In genomic region chr22:39409630-39410029, GRCh38 we compare ENCODE assay signal across 14 cellular contexts. TPM values are rescaled to one million over a fixed set of nuclear protein-coding genes. Genes with fewer than 3 reads are reported as not detected.
DNase-seq lines count a peak whose midpoint lies in the region; ATAC-seq and TF ChIP-seq lines count a peak whose summit lies in the region.
"Had no signal": no experiment of that assay in that cellular context is flagged by ENCODE, and none has a peak within 500 bp of the region (broad histone marks: within the 10 kb centered on the region; RNA-seq: fewer than 3 reads in every experiment).

No MANE protein-coding gene starts in this region.

- H3K36me3 ChIP-seq in spleen = peaks cover 0 to 23% (median 0%) of the 10 kb centered on the region in 6 donors
- H3K36me3 ChIP-seq: HAP-1 had no signal

- no peaks in the 10 kb centered on the region for H3K9me3 Mint-ChIP-seq in CD14-positive monocyte
- H3K9me3 Mint-ChIP-seq: CD8-positive, alpha-beta T cell had no signal

- H3K9me3 ChIP-seq in spleen = no peaks in the 10 kb centered on the region
- H3K9me3 ChIP-seq: HAP-1 had no signal

- no peaks in the 10 kb centered on the region for H3K27me3 Mint-ChIP-seq in CD14-positive monocyte (ENCODE audit: low read depth in 3 of 3)

- TF ChIP-seq CTCF in CD14-positive monocyte (IDR thresholded peaks at IDR 0.05) (no peak), spleen (IDR thresholded peaks at IDR 0.05 in 8 of 11, conservative IDR thresholded peaks at IDR 0.05 in 3 of 11) (no peak)

- peaks cover 0 to 97% (median 31%) of the 10 kb centered on the region in 6 donors for H3K4me1 ChIP-seq in spleen
- H3K4me1 ChIP-seq: HAP-1 had no signal

- intact Hi-C loops in CD14-positive monocyte (cut with micrococcal nuclease) = loop anchor here (10.0 kb wide), 1 partner anchor 115 kb away; the partner anchor contains the start of gene ATF4 (in 2 of the 2)
- intact Hi-C loops in spleen (cut with DNase I; ENCODE audit: low total_unique reads) = loop anchor here (10.0 kb wide), 1 partner anchor 85 kb away; no protein-coding TSS in a partner anchor

- peaks cover 17 to 18% of the 10 kb centered on the region in 2 donors for H3K36me3 Mint-ChIP-seq in CD14-positive monocyte

- 88 to 96% (median 93%) methylated on average over 7 of the region's 7 CpGs for WGBS in spleen, 5 donors

- H3K27ac Mint-ChIP-seq in CD14-positive monocyte = peak overlapping the region; percentile 91 to 98 (median 95)
- H3K27ac Mint-ChIP-seq: CD8-positive, alpha-beta T cell had no signal

- H3K27ac ChIP-seq in angular gyrus (ENCODE audit: low read depth, low read length) (peak overlapping the region; percentile 39), layer of hippocampus (ENCODE audit: low read depth, low read length) (peak overlapping the region; percentile 53), spleen (no peak overlapping the region)

- DNase-seq in CD14-positive monocyte (ENCODE audit: low spot score) (no peak), spleen (peak; percentile 14), SHP77 treated with DMSO at 0.1 percent for 48 hours (lab: John Stamatoyannopoulos, UW) (no peak), NCI-H146 (lab: John Stamatoyannopoulos, UW) (no peak)
- DNase-seq in activated naive CD4-positive, alpha-beta T cell treated with Interleukin-2 at 50 U/mL for 16 hours = no peak
- DNase-seq: CD8-positive, alpha-beta T cell; DMS79 treated with DMSO at 0.1 percent for 48 hours; NCI-H446 treated with DMSO at 0.1 percent for 48 hours; NCI-H774 had no signal

- no peak overlapping the region for H3K4me3 ChIP-seq in spleen
- H3K4me3 ChIP-seq: HAP-1 had no signal

- no peak for ATAC-seq in HG02623 (IDR thresholded peaks at IDR 0.05; ENCODE audit: unreplicated experiment)
- ATAC-seq: CD8-positive, alpha-beta T cell; Right ventricle myocardium inferior had no signal

- H3K4me3 Mint-ChIP-seq in CD14-positive monocyte = peak overlapping the region in 1 of 2 donors; percentile 74
- H3K4me3 Mint-ChIP-seq: CD8-positive, alpha-beta T cell had no signal

- no peaks in the 10 kb centered on the region for H3K27me3 ChIP-seq in layer of hippocampus (ENCODE audit: control insufficient read depth, insufficient read depth, low read length)
- H3K27me3 ChIP-seq in spleen (replicated peaks in 1 of 7) = no peaks in the 10 kb centered on the region

- peaks cover 80% of the 10 kb centered on the region for H3K4me1 Mint-ChIP-seq in CD14-positive monocyte

- no peak for TF ChIP-seq POLR2A in spleen (IDR thresholded peaks at IDR 0.05)

RNA-seq across cellular contexts. Expression of gene TAB1, which starts 10.1 kb away (rescaled TPM):
- polyA plus RNA-seq in CD14-positive monocyte = 1 to 10 TPM; 3.2 to 3.9 TPM
- 10 to 100 TPM; 19.3 to 34.8 (median 25.0) TPM for total RNA-seq in spleen
- 10 to 100 TPM; 12.4 to 20.2 (median 12.6) TPM for polyA plus RNA-seq in spleen

RNA-seq across cellular contexts. Expression of gene MGAT3, which starts 47.2 kb away (rescaled TPM):
- not detected for polyA plus RNA-seq in CD14-positive monocyte
- total RNA-seq in spleen = 10 to 100 TPM in 4 of 7 donors, 1 to 10 TPM in 3; 8.1 to 14.4 (median 10.6) TPM
- 1 to 10 TPM; 1.3 to 4.2 (median 1.5) TPM for polyA plus RNA-seq in spleen

RNA-seq across cellular contexts. Expression of gene SYNGR1, which starts 59.8 kb away (rescaled TPM):
- polyA plus RNA-seq in CD14-positive monocyte (10 to 100 TPM; 18.0 to 39.6 TPM), spleen (10 to 100 TPM in 2 of 3 donors, 1 to 10 TPM in 1; 9.5 to 35.1 (median 10.5) TPM)
- total RNA-seq in spleen = 10 to 100 TPM in 4 of 7 donors, 1 to 10 TPM in 3; 8.0 to 32.3 (median 16.1) TPM

Comparison
In these comparisons a context has a peak if more than half of its experiments do, and no peak if none do; other contexts are left out.
1. H3K27ac ChIP-seq: peak in angular gyrus (single experiment) and layer of hippocampus (single experiment); none in spleen (0 of 8).